1 cellular context compared by ENCODE assay signal in the genomic region with DNA sequence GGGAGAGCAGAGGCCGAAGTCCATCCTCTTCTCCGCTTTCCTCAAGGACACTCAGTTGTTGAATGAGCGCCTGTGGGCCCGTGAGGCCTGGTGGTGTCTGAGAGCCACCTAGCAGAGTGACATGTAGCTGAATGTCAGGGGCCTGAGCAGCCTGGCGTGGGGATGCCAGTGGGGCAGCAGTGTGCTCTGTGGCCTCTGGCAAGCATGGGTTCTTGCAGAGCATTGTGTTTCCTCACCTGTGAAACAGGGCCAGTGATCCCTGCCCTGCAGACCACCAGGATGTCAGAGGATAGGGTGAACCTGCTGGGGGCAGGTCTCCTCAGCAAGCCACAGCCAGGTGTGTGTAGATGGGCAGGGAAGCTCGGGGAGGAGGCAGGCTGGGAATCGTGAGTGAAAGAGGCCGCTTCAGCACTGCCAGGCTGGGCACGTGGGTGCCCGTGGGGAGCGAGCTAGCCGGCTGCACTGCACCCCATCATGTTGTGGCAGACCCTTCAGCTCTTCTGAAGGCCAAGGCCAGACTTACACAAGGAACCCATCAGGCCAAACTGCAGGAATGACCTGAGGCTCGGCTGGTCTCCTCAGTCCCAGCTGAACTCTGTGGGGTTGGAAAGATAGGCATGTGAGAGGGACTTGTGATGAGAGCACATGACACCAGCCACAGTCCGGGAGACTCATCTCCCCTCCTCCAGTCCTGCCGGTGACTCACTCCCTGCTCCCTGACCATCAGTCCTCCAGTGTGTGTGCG.
TF ChIP-seq lines count a peak whose summit lies in the region.

No MANE protein-coding gene starts in this region.

TF ChIP-seq in HepG2, 621 proteins besides CTCF, POLR2A, EP300 and RAD21 (continued from another document and continues in another):
- TF ChIP-seq LRRFIP1 (CRISPR knock-in tag; conservative IDR thresholded peaks at IDR 0.05) (no peak), ZKSCAN1 (IDR thresholded peaks at IDR 0.05; ENCODE audit: low read length) (no peak), ZNF616 (CRISPR knock-in tag; IDR thresholded peaks at IDR 0.05; ENCODE audit: low read depth) (no peak), ZNF672 (CRISPR knock-in tag; IDR thresholded peaks at IDR 0.05) (no peak), POGZ (CRISPR knock-in tag; IDR thresholded peaks at IDR 0.05) (no peak), ZXDC (CRISPR knock-in tag; IDR thresholded peaks at IDR 0.05) (no peak), DDIT3 (CRISPR knock-in tag; IDR thresholded peaks at IDR 0.05) (no peak), ZFY (CRISPR knock-in tag; IDR thresholded peaks at IDR 0.05) (peak; percentile 73), GPN1 (CRISPR knock-in tag; IDR thresholded peaks at IDR 0.05; ENCODE audit: borderline replicate concordance) (no peak), RARA (CRISPR knock-in tag; IDR thresholded peaks at IDR 0.05) (0 out of 2 replicates have a peak, but pooled peaks have one; percentile 27), TP53 (CRISPR knock-in tag; conservative IDR thresholded peaks at IDR 0.05) (no peak), BRF2 (CRISPR knock-in tag; IDR thresholded peaks at IDR 0.05) (no peak), FOXK1 (CRISPR knock-in tag; IDR thresholded peaks at IDR 0.05; ENCODE audit: borderline replicate concordance, low read depth) (no peak), ZFYVE20 (CRISPR knock-in tag; IDR thresholded peaks at IDR 0.05; ENCODE audit: borderline replicate concordance, low read depth) (no peak), MLLT10 (CRISPR knock-in tag; IDR thresholded peaks at IDR 0.05) (no peak), KDM5A (IDR thresholded peaks at IDR 0.05; ENCODE audit: borderline replicate concordance, low read length) (no peak), ZNF580 (CRISPR knock-in tag; IDR thresholded peaks at IDR 0.05; ENCODE audit: borderline replicate concordance, low read depth) (0 out of 2 replicates have a peak, but pooled peaks have one; percentile 44), SP1 (IDR thresholded peaks at IDR 0.05) (no peak), SP1 (CRISPR knock-in tag; IDR thresholded peaks at IDR 0.05) (no peak), ZNF777 (CRISPR knock-in tag; IDR thresholded peaks at IDR 0.05) (no peak), ZNF564 (CRISPR knock-in tag; IDR thresholded peaks at IDR 0.05) (no peak), GABPA (IDR thresholded peaks at IDR 0.05; ENCODE audit: low read depth, low read length) (no peak), GABPA (CRISPR knock-in tag; IDR thresholded peaks at IDR 0.05; ENCODE audit: low read depth) (no peak), POLR2AphosphoS2 (IDR thresholded peaks at IDR 0.05; ENCODE audit: low read depth, low read length) (no peak), NKX3-1 (CRISPR knock-in tag; IDR thresholded peaks at IDR 0.05) (0 out of 2 replicates have a peak, but pooled peaks have one; percentile 56), ZNF720 (CRISPR knock-in tag; IDR thresholded peaks at IDR 0.05) (no peak), ZFP37 (CRISPR knock-in tag; IDR thresholded peaks at IDR 0.05; ENCODE audit: borderline replicate concordance) (no peak), ZNF556 (CRISPR knock-in tag; IDR thresholded peaks at IDR 0.05; ENCODE audit: borderline replicate concordance) (no peak), ZNF678 (CRISPR knock-in tag; IDR thresholded peaks at IDR 0.05) (no peak), ZNF790 (CRISPR knock-in tag; IDR thresholded peaks at IDR 0.05; ENCODE audit: borderline replicate concordance) (no peak), AKNA (CRISPR knock-in tag; IDR thresholded peaks at IDR 0.05; ENCODE audit: borderline replicate concordance) (no peak), ZNF317 (CRISPR knock-in tag; IDR thresholded peaks at IDR 0.05) (0 out of 2 replicates have a peak, but pooled peaks have one; percentile 20), NR3C1 (CRISPR knock-in tag; IDR thresholded peaks at IDR 0.05) (no peak)
- TF ChIP-seq, protein P1, sequence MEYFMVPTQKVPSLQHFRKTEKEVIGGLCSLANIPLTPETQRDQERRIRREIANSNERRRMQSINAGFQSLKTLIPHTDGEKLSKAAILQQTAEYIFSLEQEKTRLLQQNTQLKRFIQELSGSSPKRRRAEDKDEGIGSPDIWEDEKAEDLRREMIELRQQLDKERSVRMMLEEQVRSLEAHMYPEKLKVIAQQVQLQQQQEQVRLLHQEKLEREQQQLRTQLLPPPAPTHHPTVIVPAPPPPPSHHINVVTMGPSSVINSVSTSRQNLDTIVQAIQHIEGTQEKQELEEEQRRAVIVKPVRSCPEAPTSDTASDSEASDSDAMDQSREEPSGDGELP (IDR thresholded peaks at IDR 0.05; ENCODE audit: borderline replicate concordance, low read depth): peak; percentile 32; the same call in 1 of the 2 replicates
- TF ChIP-seq, protein P2, sequence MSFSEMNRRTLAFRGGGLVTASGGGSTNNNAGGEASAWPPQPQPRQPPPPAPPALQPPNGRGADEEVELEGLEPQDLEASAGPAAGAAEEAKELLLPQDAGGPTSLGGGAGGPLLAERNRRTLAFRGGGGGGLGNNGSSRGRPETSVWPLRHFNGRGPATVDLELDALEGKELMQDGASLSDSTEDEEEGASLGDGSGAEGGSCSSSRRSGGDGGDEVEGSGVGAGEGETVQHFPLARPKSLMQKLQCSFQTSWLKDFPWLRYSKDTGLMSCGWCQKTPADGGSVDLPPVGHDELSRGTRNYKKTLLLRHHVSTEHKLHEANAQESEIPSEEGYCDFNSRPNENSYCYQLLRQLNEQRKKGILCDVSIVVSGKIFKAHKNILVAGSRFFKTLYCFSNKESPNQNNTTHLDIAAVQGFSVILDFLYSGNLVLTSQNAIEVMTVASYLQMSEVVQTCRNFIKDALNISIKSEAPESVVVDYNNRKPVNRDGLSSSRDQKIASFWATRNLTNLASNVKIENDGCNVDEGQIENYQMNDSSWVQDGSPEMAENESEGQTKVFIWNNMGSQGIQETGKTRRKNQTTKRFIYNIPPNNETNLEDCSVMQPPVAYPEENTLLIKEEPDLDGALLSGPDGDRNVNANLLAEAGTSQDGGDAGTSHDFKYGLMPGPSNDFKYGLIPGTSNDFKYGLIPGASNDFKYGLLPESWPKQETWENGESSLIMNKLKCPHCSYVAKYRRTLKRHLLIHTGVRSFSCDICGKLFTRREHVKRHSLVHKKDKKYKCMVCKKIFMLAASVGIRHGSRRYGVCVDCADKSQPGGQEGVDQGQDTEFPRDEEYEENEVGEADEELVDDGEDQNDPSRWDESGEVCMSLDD (CRISPR knock-in tag; IDR thresholded peaks at IDR 0.05; ENCODE audit: borderline replicate concordance): 0 out of 2 replicates have a peak, but pooled peaks have one; percentile 57
- TF ChIP-seq, protein P3, sequence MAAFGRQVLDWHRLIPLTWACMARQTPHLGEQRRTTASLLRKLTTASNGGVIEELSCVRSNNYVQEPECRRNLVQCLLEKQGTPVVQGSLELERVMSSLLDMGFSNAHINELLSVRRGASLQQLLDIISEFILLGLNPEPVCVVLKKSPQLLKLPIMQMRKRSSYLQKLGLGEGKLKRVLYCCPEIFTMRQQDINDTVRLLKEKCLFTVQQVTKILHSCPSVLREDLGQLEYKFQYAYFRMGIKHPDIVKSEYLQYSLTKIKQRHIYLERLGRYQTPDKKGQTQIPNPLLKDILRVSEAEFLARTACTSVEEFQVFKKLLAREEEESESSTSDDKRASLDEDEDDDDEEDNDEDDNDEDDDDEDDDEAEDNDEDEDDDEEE (CRISPR knock-in tag; IDR thresholded peaks at IDR 0.05): no peak
- TF ChIP-seq, protein P4, sequence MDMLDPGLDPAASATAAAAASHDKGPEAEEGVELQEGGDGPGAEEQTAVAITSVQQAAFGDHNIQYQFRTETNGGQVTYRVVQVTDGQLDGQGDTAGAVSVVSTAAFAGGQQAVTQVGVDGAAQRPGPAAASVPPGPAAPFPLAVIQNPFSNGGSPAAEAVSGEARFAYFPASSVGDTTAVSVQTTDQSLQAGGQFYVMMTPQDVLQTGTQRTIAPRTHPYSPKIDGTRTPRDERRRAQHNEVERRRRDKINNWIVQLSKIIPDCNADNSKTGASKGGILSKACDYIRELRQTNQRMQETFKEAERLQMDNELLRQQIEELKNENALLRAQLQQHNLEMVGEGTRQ (IDR thresholded peaks at IDR 0.05; ENCODE audit: low read depth, low read length): peak; percentile 64; the same call in 1 of the 2 replicates
- TF ChIP-seq, protein P4 (CRISPR knock-in tag; IDR thresholded peaks at IDR 0.05; ENCODE audit: borderline replicate concordance): no peak
